Comparison of ENCODE assay signal across 1 cellular context in genomic region chr3:53880396-53881345, GRCh38.
TF ChIP-seq lines count a peak whose summit lies in the region.

No MANE protein-coding gene starts in this region.

TF ChIP-seq in HepG2, 621 proteins besides CTCF, POLR2A, EP300 and RAD21:
- 0 out of 2 replicates have a peak, but pooled peaks have one; percentile 7 for TF ChIP-seq ZNF558 (CRISPR knock-in tag; IDR thresholded peaks at IDR 0.05; ENCODE audit: borderline replicate concordance)
- TF ChIP-seq KDM2A (CRISPR knock-in tag; IDR thresholded peaks at IDR 0.05; ENCODE audit: borderline replicate concordance, low read depth), result 0 out of 2 replicates have a peak, but pooled peaks have one; percentile 20
- no peak for TF ChIP-seq THAP11 (CRISPR knock-in tag; IDR thresholded peaks at IDR 0.05)
- no peak for TF ChIP-seq ZNF569 (CRISPR knock-in tag; IDR thresholded peaks at IDR 0.05; ENCODE audit: borderline replicate concordance)
- 0 out of 2 replicates have a peak, but pooled peaks have one; percentile 5 for TF ChIP-seq KDM5A (IDR thresholded peaks at IDR 0.05; ENCODE audit: borderline replicate concordance, low read length)
